Comparison of ENCODE assay signal across 16 cellular contexts in the genomic region with DNA sequence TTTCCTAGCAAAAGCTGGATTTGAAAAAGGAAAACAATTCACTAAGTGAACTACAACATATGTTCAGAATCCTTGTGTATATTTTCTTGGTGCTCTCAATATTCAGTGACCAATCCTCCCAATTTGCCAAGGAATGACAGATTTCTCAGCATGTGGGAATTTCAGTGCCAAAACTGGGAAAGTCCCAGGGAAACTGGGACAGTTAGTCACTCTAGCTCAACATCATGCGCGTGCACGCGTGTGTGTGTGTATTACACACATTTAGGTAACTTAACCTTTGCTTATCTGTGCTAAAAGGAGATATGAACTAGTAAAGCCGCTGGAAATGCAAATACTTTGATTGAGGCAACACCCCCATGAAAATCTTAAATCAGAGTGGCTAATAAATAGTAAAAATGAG. TPM values are rescaled to one million over a fixed set of nuclear protein-coding genes. Genes with fewer than 3 reads are reported as not detected.
DNase-seq lines count a peak whose midpoint lies in the region; ATAC-seq, FAIRE-seq and TF ChIP-seq lines count a peak whose summit lies in the region.
"Had no signal": no experiment of that assay in that cellular context is flagged by ENCODE, and none has a peak within 500 bp of the region (broad histone marks: within the 10 kb centered on the region; RNA-seq: fewer than 3 reads in every experiment).

No MANE protein-coding gene starts in this region.

- H3K27ac Mint-ChIP-seq in natural killer cell: no peak overlapping the region
- H3K27ac Mint-ChIP-seq: activated CD4-positive, alpha-beta T cell treated with anti-CD3 and anti-CD28 coated beads, Interleukin-2, amount 10 ng/mL, durations not matched to agents 24 days and 14 days; endodermal cell; H9; stimulated activated naive CD8-positive, alpha-beta T cell treated with anti-CD3 and anti-CD28 coated beads, Interleukin-15, Interleukin-2, amounts not matched to agents 100 ng/mL and 50 ng/mL, for 24 hours; T-helper 1 cell treated with Interleukin-12 subunit alpha and Interleukin-12 subunit beta and Interleukin-4 antibody, amounts not matched to agents 30 μg/mL and 1 μg/mL, for 36 hours had no signal

- H3K18ac ChIP-seq in mesendoderm (ENCODE audit: low read length): no peak overlapping the region

- peaks cover 50 to 62% of the 10 kb centered on the region in 2 donors for H3K4me1 Mint-ChIP-seq in natural killer cell
- H3K4me1 Mint-ChIP-seq: endodermal cell, H9 had no signal

- H3K4me3 ChIP-seq in bronchial epithelial cell (ENCODE audit: low read depth, low read length) (no peak overlapping the region), mesendoderm (ENCODE audit: low read length) (no peak overlapping the region)

- no peak overlapping the region for H4K8ac ChIP-seq in mesendoderm (ENCODE audit: low read depth, low read length)

- H3K27me3 ChIP-seq in bronchial epithelial cell (ENCODE audit: control insufficient read depth, insufficient read depth, low read length) (no peaks in the 10 kb centered on the region), mesendoderm (ENCODE audit: insufficient read depth, low read length, poor library complexity) (no peaks in the 10 kb centered on the region)

- H2BK120ac ChIP-seq in mesendoderm (ENCODE audit: low read depth, low read length): no peak overlapping the region

- H3K9ac ChIP-seq in mesendoderm (ENCODE audit: low read length): no peak overlapping the region

- no peak for TF ChIP-seq CTCF in bronchial epithelial cell (IDR thresholded peaks at IDR 0.05; ENCODE audit: insufficient read depth, low read length, severe bottlenecking)
- no peak for TF ChIP-seq CTCF in natural killer cell (IDR thresholded peaks at IDR 0.05)

- H3K79me1 ChIP-seq in mesendoderm (ENCODE audit: low read length): no peaks in the 10 kb centered on the region

- H3K9me3 Mint-ChIP-seq in natural killer cell: no peaks in the 10 kb centered on the region
- H3K9me3 Mint-ChIP-seq: activated T-cell treated with anti-CD3 and anti-CD28 coated beads, Interleukin-2, amount 50 U/mL, for 4 hours; endodermal cell; H9; stimulated activated naive CD8-positive, alpha-beta T cell treated with anti-CD3 and anti-CD28 coated beads, Interleukin-15, Interleukin-2, amounts not matched to agents 100 ng/mL and 50 ng/mL, for 24 hours; T-helper 1 cell treated with Interleukin-12 subunit alpha and Interleukin-12 subunit beta and Interleukin-4 antibody, amounts not matched to agents 30 μg/mL and 1 μg/mL, for 36 hours had no signal

- no peaks in the 10 kb centered on the region for H3K27me3 Mint-ChIP-seq in natural killer cell (ENCODE audit: low read depth in 2 of 2)
- H3K27me3 Mint-ChIP-seq: activated CD4-positive, alpha-beta T cell treated with anti-CD3 and anti-CD28 coated beads, Interleukin-2, amount 10 ng/mL, durations not matched to agents 24 days and 14 days; stimulated activated naive CD8-positive, alpha-beta T cell treated with anti-CD3 and anti-CD28 coated beads, Interleukin-15, Interleukin-2, amounts not matched to agents 100 ng/mL and 50 ng/mL, for 24 hours had no signal

- DNase-seq in AG08396 (ENCODE audit: low spot score): peak; percentile 9
- peak; percentile 53 for DNase-seq in HS-5 (ENCODE audit: low read depth)
- peak; percentile 77 for DNase-seq in bronchial epithelial cell (ENCODE audit: low read depth)
- DNase-seq in kidney tubule cell (ENCODE audit: low spot score): peak; percentile 80
- DNase-seq in natural killer cell: no peak
- DNase-seq in activated CD4-positive, alpha-beta T cell treated with anti-CD3 and anti-CD28 coated beads, Interleukin-2, amount 50 U/mL, for 1 hour: no peak
- DNase-seq in mesendoderm: no peak
- no peak for DNase-seq in inferior parietal cortex (ENCODE audit: extremely low spot score)
- DNase-seq: activated CD4-positive, alpha-beta T cell treated with anti-CD3 and anti-CD28 coated beads, Interleukin-2, amount 10 ng/mL, durations not matched to agents 24 days and 14 days; activated T-cell treated with anti-CD3 and anti-CD28 coated beads, Interleukin-2, amount 50 U/mL, for 4 hours; endodermal cell; H9; retina had no signal

- no peaks in the 10 kb centered on the region for H3K79me2 ChIP-seq in mesendoderm (ENCODE audit: control insufficient read depth, insufficient read depth, low read length)

- H3K36me3 Mint-ChIP-seq in natural killer cell: peaks cover 27% of the 10 kb centered on the region

- no peak overlapping the region for H2BK15ac ChIP-seq in mesendoderm (replicated peaks; ENCODE audit: low read depth)

- H3K4ac ChIP-seq in mesendoderm (ENCODE audit: low read depth, low read length): no peak overlapping the region

- FAIRE-seq in bronchial epithelial cell (lab: Jason Lieb, UNC): no peak

- no CpG with 5 or more reads among the region's 5 CpGs for WGBS in mesendoderm (ENCODE audit: extremely low coverage, insufficient coverage, low lambda C conversion rate)

- no peak overlapping the region for H2AK5ac ChIP-seq in mesendoderm (ENCODE audit: low read length)

- H3K27ac ChIP-seq in mesendoderm (ENCODE audit: low read depth, low read length): no peak overlapping the region

- H3K4me2 ChIP-seq in mesendoderm (ENCODE audit: low read length): no peak overlapping the region

- H3K4me1 ChIP-seq in mesendoderm (ENCODE audit: control insufficient read depth, low read depth, low read length): no peaks in the 10 kb centered on the region

- H3K4me3 Mint-ChIP-seq in natural killer cell: no peak overlapping the region
- H3K4me3 Mint-ChIP-seq: activated CD4-positive, alpha-beta T cell treated with anti-CD3 and anti-CD28 coated beads, Interleukin-2, amount 10 ng/mL, durations not matched to agents 24 days and 14 days; activated T-cell treated with anti-CD3 and anti-CD28 coated beads, Interleukin-2, amount 50 U/mL, for 4 hours; endodermal cell; H9; stimulated activated naive CD8-positive, alpha-beta T cell treated with anti-CD3 and anti-CD28 coated beads, Interleukin-15, Interleukin-2, amounts not matched to agents 100 ng/mL and 50 ng/mL, for 24 hours; T-helper 1 cell treated with Interleukin-12 subunit alpha and Interleukin-12 subunit beta and Interleukin-4 antibody, amounts not matched to agents 30 μg/mL and 1 μg/mL, for 36 hours had no signal

- ATAC-seq in natural killer cell: no peak
- ATAC-seq: activated T-cell treated with anti-CD3 and anti-CD28 coated beads, Interleukin-2, amount 50 U/mL, for 4 hours; Panc1 had no signal

- H3K36me3 ChIP-seq in bronchial epithelial cell (ENCODE audit: control insufficient read depth, insufficient read depth, low read length): peaks cover 11% of the 10 kb centered on the region
- H3K36me3 ChIP-seq in mesendoderm (ENCODE audit: control insufficient read depth, insufficient read depth, low read length): peaks cover 5% of the 10 kb centered on the region

- intact Hi-C loops in natural killer cell (cut with micrococcal nuclease): no loop called here

- H4K5ac ChIP-seq in mesendoderm (ENCODE audit: low read length): no peak overlapping the region

- no peak overlapping the region for H2BK5ac ChIP-seq in mesendoderm (ENCODE audit: low read length)

- no peak overlapping the region for H3K56ac ChIP-seq in mesendoderm (ENCODE audit: low read length)

- H3K23ac ChIP-seq in mesendoderm (ENCODE audit: low read length): no peak overlapping the region

RNA-seq across cellular contexts. Expression of gene SLC6A13, which starts 26.1 kb away (rescaled TPM):
- total RNA-seq in bronchial epithelial cell (0.64 and 0.79 TPM in 2 replicates), natural killer cell (1 to 10 TPM in 1 of 3 donors, under 1 TPM in 1, not detected in 1; 0.79 to 2.2 TPM)
- 0.06 TPM for polyA plus RNA-seq in mesendoderm (2013, experiment 1 of 2)
- 0.10 TPM for polyA plus RNA-seq in mesendoderm (2013, experiment 2 of 2)
- total RNA-seq: activated CD4-positive, alpha-beta T cell treated with anti-CD3 and anti-CD28 coated beads, Interleukin-2, amount 10 ng/mL, durations not matched to agents 24 days and 14 days; H9 had no signal

Comparison
In these comparisons a context has a peak if more than half of its experiments do, and no peak if none do; other contexts are left out.
1. DNase-seq: peak in AG08396 (single experiment), HS-5 (single experiment), bronchial epithelial cell (single experiment) and kidney tubule cell (single experiment); none in natural killer cell (single experiment), activated CD4-positive, alpha-beta T cell treated with anti-CD3 and anti-CD28 coated beads, Interleukin-2, amount 50 U/mL, for 1 hour (single experiment), mesendoderm (single experiment) and inferior parietal cortex (single experiment).